In genomic region chr7:138755331-138755747, GRCh38 we compare ENCODE assay signal across 16 cellular contexts. TPM values are rescaled to one million over a fixed set of nuclear protein-coding genes. Genes with fewer than 3 reads are reported as not detected.
DNase-seq lines count a peak whose midpoint lies in the region; ATAC-seq and TF ChIP-seq lines count a peak whose summit lies in the region.
"Had no signal": no experiment of that assay in that cellular context is flagged by ENCODE, and none has a peak within 500 bp of the region (broad histone marks: within the 10 kb centered on the region; RNA-seq: fewer than 3 reads in every experiment).

No MANE protein-coding gene starts in this region.

- peaks cover 0 to 2% (median 0%) of the 10 kb centered on the region in 3 donors for H3K36me3 Mint-ChIP-seq in CD8-positive, alpha-beta memory T cell
- H3K36me3 Mint-ChIP-seq in naive thymus-derived CD8-positive, alpha-beta T cell: no peaks in the 10 kb centered on the region

- H3K27ac ChIP-seq in CD8-positive, alpha-beta memory T cell (ENCODE audit: low read depth, low read length): no peak overlapping the region
- H3K27ac ChIP-seq in KOPT-K1 (ENCODE audit: low read depth, low read length, poor library complexity, severe bottlenecking): peak overlapping the region; percentile 43
- H3K27ac ChIP-seq: hepatocyte, stomach had no signal

- TF ChIP-seq CTCF in epithelial cell of esophagus (IDR thresholded peaks at IDR 0.05; ENCODE audit: insufficient read depth, low read depth, low read length, missing control alignments): no peak

- no peaks in the 10 kb centered on the region for H3K27me3 ChIP-seq in CD8-positive, alpha-beta memory T cell (ENCODE audit: insufficient read depth, low read length, poor library complexity, severe bottlenecking)
- H3K27me3 ChIP-seq: hepatocyte had no signal

- H3K27me3 Mint-ChIP-seq in CD8-positive, alpha-beta memory T cell: peaks cover 0 to 3% of the 10 kb centered on the region in 2 donors
- no peaks in the 10 kb centered on the region for H3K27me3 Mint-ChIP-seq in naive thymus-derived CD8-positive, alpha-beta T cell
- H3K27me3 Mint-ChIP-seq: activated CD4-positive, alpha-beta T cell treated with anti-CD3 and anti-CD28 coated beads for 36 hours had no signal

- ATAC-seq in naive thymus-derived CD8-positive, alpha-beta T cell: no peak
- ATAC-seq in GM19467 (IDR thresholded peaks at IDR 0.05; ENCODE audit: unreplicated experiment) (no peak), HG03139 (IDR thresholded peaks at IDR 0.05; ENCODE audit: unreplicated experiment) (no peak), HG02759 (IDR thresholded peaks at IDR 0.05; ENCODE audit: unreplicated experiment) (no peak)
- ATAC-seq: activated CD4-positive, alpha-beta T cell treated with anti-CD3 and anti-CD28 coated beads for 36 hours; activated T-cell treated with anti-CD3 and anti-CD28 coated beads, Interleukin-2, amount 50 U/mL, for 72 hours; sciatic nerve had no signal

- H3K27ac Mint-ChIP-seq in CD8-positive, alpha-beta memory T cell: peak overlapping the region in 5 of 8 donors; percentile 56 to 88 (median 80)
- H3K27ac Mint-ChIP-seq in naive thymus-derived CD8-positive, alpha-beta T cell: peak overlapping the region in 9 of 10 donors; percentile 3 to 92 (median 63)
- H3K27ac Mint-ChIP-seq: activated CD4-positive, alpha-beta T cell treated with anti-CD3 and anti-CD28 coated beads for 36 hours had no signal

- H3K36me3 ChIP-seq in CD8-positive, alpha-beta memory T cell (ENCODE audit: insufficient read depth, low read length): no peaks in the 10 kb centered on the region
- no peaks in the 10 kb centered on the region for H3K36me3 ChIP-seq in KOPT-K1 (ENCODE audit: insufficient read depth, low read length)
- H3K36me3 ChIP-seq: stomach had no signal

- H3K9me3 ChIP-seq in CD8-positive, alpha-beta memory T cell (ENCODE audit: low read length): no peaks in the 10 kb centered on the region
- no peaks in the 10 kb centered on the region for H3K9me3 ChIP-seq in KOPT-K1 (ENCODE audit: insufficient read depth, low read length, poor library complexity, severe bottlenecking)
- H3K9me3 ChIP-seq: stomach had no signal

- no peak for DNase-seq in CD8-positive, alpha-beta memory T cell
- DNase-seq in epithelial cell of esophagus (ENCODE audit: low read depth): peak; percentile 34
- no peak for DNase-seq in naive thymus-derived CD8-positive, alpha-beta T cell
- DNase-seq in hypothalamus (lab: John Stamatoyannopoulos, UW): no peak
- DNase-seq: activated CD4-positive, alpha-beta T cell treated with anti-CD3 and anti-CD28 coated beads for 36 hours; activated T-cell treated with anti-CD3 and anti-CD28 coated beads, Interleukin-2, amount 50 U/mL, for 72 hours; NCI-H2081 treated with DMSO at 0.1 percent for 48 hours; stomach; T-helper 1 cell had no signal

- H3K9me3 Mint-ChIP-seq in CD8-positive, alpha-beta memory T cell: no peaks in the 10 kb centered on the region
- no peaks in the 10 kb centered on the region for H3K9me3 Mint-ChIP-seq in naive thymus-derived CD8-positive, alpha-beta T cell

- peak overlapping the region in 1 of 7 donors; percentile 9 for H3K4me3 Mint-ChIP-seq in CD8-positive, alpha-beta memory T cell
- H3K4me3 Mint-ChIP-seq in naive thymus-derived CD8-positive, alpha-beta T cell: peak overlapping the region in 1 of 10 donors; percentile 29
- H3K4me3 Mint-ChIP-seq: activated CD4-positive, alpha-beta T cell treated with anti-CD3 and anti-CD28 coated beads for 36 hours had no signal

- CTCF ChIA-PET in CD8-positive, alpha-beta memory T cell (lab: Charles Lee): interaction anchor here (1.1 to 1.9 kb wide), 2 partner anchors 17 to 29 kb away, joined by 3 to 8 read pairs; no protein-coding TSS in a partner anchor

- H3K4me1 Mint-ChIP-seq in CD8-positive, alpha-beta memory T cell: peaks cover 28 to 47% (median 45%) of the 10 kb centered on the region in 3 donors
- peaks cover 20 to 56% (median 44%) of the 10 kb centered on the region in 4 donors for H3K4me1 Mint-ChIP-seq in naive thymus-derived CD8-positive, alpha-beta T cell

- POLR2A ChIA-PET in CD8-positive, alpha-beta memory T cell (lab: Charles Lee): interaction anchor here (0.5 kb wide), 1 partner anchor 47 kb away, joined by 3 read pairs; no protein-coding TSS in a partner anchor
- POLR2A ChIA-PET in naive thymus-derived CD8-positive, alpha-beta T cell (lab: Charles Lee): no interaction called here

- H3K4me3 ChIP-seq in CD8-positive, alpha-beta memory T cell (ENCODE audit: low read length): no peak overlapping the region
- H3K4me3 ChIP-seq in epithelial cell of esophagus (ENCODE audit: low read length): no peak overlapping the region
- H3K4me3 ChIP-seq: hepatocyte, stomach had no signal

- peaks cover 24% of the 10 kb centered on the region for H3K4me1 ChIP-seq in CD8-positive, alpha-beta memory T cell (ENCODE audit: insufficient read depth, low read length)
- H3K4me1 ChIP-seq: stomach had no signal

RNA-seq across cellular contexts. Expression of gene TMEM213, which starts 42.5 kb away (rescaled TPM):
- total RNA-seq in CD8-positive, alpha-beta memory T cell: not detected
- 0.05 TPM for polyA plus RNA-seq in CD8-positive, alpha-beta memory T cell
- total RNA-seq in naive thymus-derived CD8-positive, alpha-beta T cell: not detected
- not detected for polyA plus RNA-seq in naive thymus-derived CD8-positive, alpha-beta T cell
- total RNA-seq: activated CD4-positive, alpha-beta T cell treated with anti-CD3 and anti-CD28 coated beads for 36 hours; sciatic nerve; stomach had no signal

RNA-seq across cellular contexts. Expression of gene ATP6V0A4, which starts 42.7 kb away (rescaled TPM):
- total RNA-seq in CD8-positive, alpha-beta memory T cell: not detected
- not detected for polyA plus RNA-seq in CD8-positive, alpha-beta memory T cell
- total RNA-seq in naive thymus-derived CD8-positive, alpha-beta T cell: not detected
- polyA plus RNA-seq in naive thymus-derived CD8-positive, alpha-beta T cell: not detected
- total RNA-seq: mucosa of gallbladder, sciatic nerve, stomach had no signal

RNA-seq across cellular contexts. Expression of gene SVOPL, which starts 54.2 kb away (rescaled TPM):
- not detected for total RNA-seq in CD8-positive, alpha-beta memory T cell
- polyA plus RNA-seq in CD8-positive, alpha-beta memory T cell: not detected
- not detected for total RNA-seq in naive thymus-derived CD8-positive, alpha-beta T cell
- polyA plus RNA-seq in naive thymus-derived CD8-positive, alpha-beta T cell: 1 to 10 TPM; 3.0 to 8.2 (median 3.7) TPM
- total RNA-seq: activated CD4-positive, alpha-beta T cell treated with anti-CD3 and anti-CD28 coated beads for 36 hours; activated T-cell treated with anti-CD3 and anti-CD28 coated beads, Interleukin-2, amount 50 U/mL, for 72 hours; mucosa of gallbladder; sciatic nerve had no signal
